ENCODE assay signal across 11 cellular contexts in genomic region chr6:157831424-157832249, GRCh38. TPM values are rescaled to one million over a fixed set of nuclear protein-coding genes. Genes with fewer than 3 reads are reported as not detected.
DNase-seq lines count a peak whose midpoint lies in the region; ATAC-seq and TF ChIP-seq lines count a peak whose summit lies in the region.
"Had no signal": no experiment of that assay in that cellular context is flagged by ENCODE, and none has a peak within 500 bp of the region (broad histone marks: within the 10 kb centered on the region; RNA-seq: fewer than 3 reads in every experiment).

No MANE protein-coding gene starts in this region.

- no peak overlapping the region for H2BK120ac ChIP-seq in H9 (ENCODE audit: low read depth, low read length, poor library complexity, severe bottlenecking)

- POLR2A ChIA-PET in AG04450 (lab: Yijun Ruan, JAX) = no interaction called here

- H3K4me3 ChIP-seq in AG04450 (ENCODE audit: low read depth, low read length) = no peak overlapping the region
- no peak overlapping the region for H3K4me3 ChIP-seq in HAP-1
- H3K4me3 ChIP-seq: esophagus muscularis mucosa had no signal

- no peak overlapping the region for H3K9ac ChIP-seq in H9 (ENCODE audit: extremely low read depth, insufficient read length, low read length)

- no peak overlapping the region for H2AFZ ChIP-seq in H9 (ENCODE audit: low read length)

- no peak overlapping the region for H2BK15ac ChIP-seq in H9 (ENCODE audit: low read depth, low read length)

- H3K36me3 Mint-ChIP-seq in H9 (ENCODE audit: insufficient read depth in 1 of 3, low read depth in 3 of 3) = peaks cover 9 to 15% (median 10%) of the 10 kb centered on the region in 3 experiments
- peaks cover 73% of the 10 kb centered on the region for H3K36me3 Mint-ChIP-seq in activated naive CD8-positive, alpha-beta T cell treated with anti-CD3 and anti-CD28 coated beads for 36 hours
- H3K36me3 Mint-ChIP-seq: natural killer cell had no signal

- H2AK5ac ChIP-seq in H9 (ENCODE audit: insufficient read length, low read length) = no peak overlapping the region

- H3K27ac ChIP-seq in AG04450 (ENCODE audit: low read depth, low read length) (peak overlapping the region; percentile 12), H9 (ENCODE audit: insufficient read length, low read depth, low read length) (peak overlapping the region; percentile 89)
- H3K27ac ChIP-seq: esophagus muscularis mucosa had no signal

- no peak overlapping the region for H2BK5ac ChIP-seq in H9 (ENCODE audit: insufficient read length, low read length)

- H3K56ac ChIP-seq in H9 (ENCODE audit: insufficient read length, low read depth, low read length) = no peak overlapping the region

- no peak overlapping the region for H4K91ac ChIP-seq in H9 (ENCODE audit: insufficient read length, low read depth, low read length)

- peaks cover 60 to 62% of the 10 kb centered on the region in 2 experiments for H3K4me1 Mint-ChIP-seq in H9
- peaks cover 73% of the 10 kb centered on the region for H3K4me1 Mint-ChIP-seq in activated naive CD8-positive, alpha-beta T cell treated with anti-CD3 and anti-CD28 coated beads for 36 hours

- peak overlapping the region; percentile 66 to 97 (median 95) for H3K27ac Mint-ChIP-seq in H9
- peak overlapping the region; percentile 93 for H3K27ac Mint-ChIP-seq in activated naive CD8-positive, alpha-beta T cell treated with anti-CD3 and anti-CD28 coated beads for 36 hours
- H3K27ac Mint-ChIP-seq: activated CD8-positive, alpha-beta memory T cell treated with anti-CD3 and anti-CD28 coated beads, Interleukin-2, amount 10 ng/mL, durations not matched to agents 7 days and 5 days; natural killer cell had no signal

- no peak overlapping the region for H4K5ac ChIP-seq in H9 (ENCODE audit: insufficient read length, low read depth, low read length)

- H3K4me3 Mint-ChIP-seq in H9 = peak overlapping the region; percentile 49 to 50
- H3K4me3 Mint-ChIP-seq in activated naive CD8-positive, alpha-beta T cell treated with anti-CD3 and anti-CD28 coated beads for 36 hours = peak overlapping the region; percentile 66
- H3K4me3 Mint-ChIP-seq: activated CD8-positive, alpha-beta memory T cell treated with anti-CD3 and anti-CD28 coated beads, Interleukin-2, amount 10 ng/mL, durations not matched to agents 7 days and 5 days; natural killer cell had no signal

- no peaks in the 10 kb centered on the region for H3K23me2 ChIP-seq in H9 (ENCODE audit: insufficient read length, low read depth, low read length, poor library complexity, severe bottlenecking)

- in situ Hi-C loops in HAP-1 (cut with MboI; ENCODE audit: low sequenced_read_pairs) = no loop called here

- no peak overlapping the region for H2BK12ac ChIP-seq in H9 (ENCODE audit: insufficient read length, low read depth, low read length)

- H3K4ac ChIP-seq in H9 (ENCODE audit: low read depth, low read length) = no peak overlapping the region

- DNase-seq in AG04450 (ENCODE audit: low read depth, low spot score) (no peak), H9 (peak; percentile 82), iris pigment epithelial cell (ENCODE audit: low read depth) (peak; percentile 23), NCI-H146 (lab: John Stamatoyannopoulos, UW) (no peak), HAP-1 (ENCODE audit: low spot score in 2 of 2) (no peak)
- no peak for DNase-seq in activated naive CD8-positive, alpha-beta T cell treated with anti-CD3 and anti-CD28 coated beads for 36 hours
- DNase-seq in central memory CD4-positive, alpha-beta T cell = no peak
- DNase-seq: activated CD8-positive, alpha-beta memory T cell treated with anti-CD3 and anti-CD28 coated beads, Interleukin-2, amount 10 ng/mL, durations not matched to agents 7 days and 5 days; natural killer cell had no signal

- 0 out of 5 replicates have a peak, but pooled peaks cover 0 to 2% of the 10 kb centered on the region in 2 experiments for H3K9me3 Mint-ChIP-seq in H9
- peaks cover 37% of the 10 kb centered on the region for H3K9me3 Mint-ChIP-seq in activated naive CD8-positive, alpha-beta T cell treated with anti-CD3 and anti-CD28 coated beads for 36 hours
- H3K9me3 Mint-ChIP-seq: natural killer cell had no signal

- TF ChIP-seq CTCF in AG04450 (IDR thresholded peaks at IDR 0.05; ENCODE audit: low read depth, low read length) (no peak), H9 (conservative IDR thresholded peaks at IDR 0.05) (no peak)

- H3K27me3 Mint-ChIP-seq in H9 (ENCODE audit: low read depth) = no peaks in the 10 kb centered on the region
- H3K27me3 Mint-ChIP-seq in activated naive CD8-positive, alpha-beta T cell treated with anti-CD3 and anti-CD28 coated beads for 36 hours = no peaks in the 10 kb centered on the region
- H3K27me3 Mint-ChIP-seq: activated CD8-positive, alpha-beta memory T cell treated with anti-CD3 and anti-CD28 coated beads, Interleukin-2, amount 10 ng/mL, durations not matched to agents 7 days and 5 days had no signal

- peak overlapping the region; percentile 34 for H3K4me2 ChIP-seq in H9 (ENCODE audit: insufficient read depth, insufficient read length, low read length)

- H3K27me3 ChIP-seq in AG04450 (ENCODE audit: control insufficient read depth, insufficient read depth, low read length) (no peaks in the 10 kb centered on the region), H9 (ENCODE audit: insufficient read depth, low read length) (no peaks in the 10 kb centered on the region), HAP-1 (ENCODE audit: low read depth) (no peaks in the 10 kb centered on the region)
- H3K27me3 ChIP-seq: esophagus muscularis mucosa had no signal

- H3K23ac ChIP-seq in H9 (ENCODE audit: insufficient read length, low read depth, low read length) = no peak overlapping the region

- no peak overlapping the region for H3K18ac ChIP-seq in H9 (ENCODE audit: insufficient read length, low read depth, low read length)

- peak overlapping the region; percentile 9 for H3T11ph ChIP-seq in H9 (ENCODE audit: low read length)

- H3K9me3 ChIP-seq in AG04450 (ENCODE audit: control insufficient read depth, insufficient read depth, low read length) (peaks cover 4% of the 10 kb centered on the region), H9 (ENCODE audit: control insufficient read depth, low read depth, low read length) (no peaks in the 10 kb centered on the region), HAP-1 (no peaks in the 10 kb centered on the region)
- H3K9me3 ChIP-seq: esophagus muscularis mucosa had no signal

- WGBS in H9 (ENCODE audit: extremely low coverage, insufficient read length, low lambda C conversion rate) = no CpG with 5 or more reads among the region's 3 CpGs

- H3K79me2 ChIP-seq in H9 (ENCODE audit: insufficient read depth, low read length) = peaks cover 49% of the 10 kb centered on the region

- peaks cover 29% of the 10 kb centered on the region for H3K4me1 ChIP-seq in H9 (ENCODE audit: insufficient read depth, low read length)
- H3K4me1 ChIP-seq in HAP-1 = peaks cover 6% of the 10 kb centered on the region

- H2BK20ac ChIP-seq in H9 (ENCODE audit: low read depth, low read length, poor library complexity, severe bottlenecking) = no peak overlapping the region

- H4K20me1 ChIP-seq in H9 (ENCODE audit: control insufficient read depth, insufficient read depth, insufficient read length) = no peaks in the 10 kb centered on the region

- CTCF ChIA-PET in AG04450 (lab: Charles Lee) = interaction anchor here (1.1 to 2.5 kb wide), 2 partner anchors 41 to 75 kb away, joined by 3 to 10 read pairs; no protein-coding TSS in a partner anchor

- ATAC-seq in GM21528 (IDR thresholded peaks at IDR 0.05; ENCODE audit: low FRiP score, unreplicated experiment) = no peak
- ATAC-seq: activated CD8-positive, alpha-beta memory T cell treated with anti-CD3 and anti-CD28 coated beads, Interleukin-2, amount 10 ng/mL, durations not matched to agents 7 days and 5 days; natural killer cell had no signal

- no peak overlapping the region for H4K8ac ChIP-seq in H9 (replicated peaks; ENCODE audit: insufficient read length, low read depth, low read length)

- H3K79me1 ChIP-seq in H9 (ENCODE audit: insufficient read depth, low read depth, low read length, poor library complexity, severe bottlenecking) = peaks cover 6% of the 10 kb centered on the region

- no peaks in the 10 kb centered on the region for H3K36me3 ChIP-seq in HAP-1 (replicated peaks)
- H3K36me3 ChIP-seq: esophagus muscularis mucosa had no signal

- H3K14ac ChIP-seq in H9 (ENCODE audit: insufficient read depth, low read length) = no peak overlapping the region

RNA-seq across cellular contexts. Expression of gene SNX9, which starts 8.6 kb away (rescaled TPM):
- polyA plus RNA-seq in AG04450 (2011; rRNA removed) = 52.4 and 58.7 TPM in 2 replicates
- 34.0 and 37.8 TPM in 2 replicates for polyA minus RNA-seq in AG04450 (2011; rRNA and poly(A)+ RNA removed)
- 31.3 and 32.9 TPM in 2 replicates for total RNA-seq in H9 (2021)
- total RNA-seq in activated naive CD8-positive, alpha-beta T cell treated with anti-CD3 and anti-CD28 coated beads for 36 hours = 10 to 100 TPM; 63.4 to 64.4 TPM

Comparison
In these comparisons a context has a peak if more than half of its experiments do, and no peak if none do; other contexts are left out.
1. DNase-seq: peak in H9 (single experiment) and iris pigment epithelial cell (single experiment); none in AG04450 (single experiment), activated naive CD8-positive, alpha-beta T cell treated with anti-CD3 and anti-CD28 coated beads for 36 hours (single experiment), NCI-H146 (single experiment), central memory CD4-positive, alpha-beta T cell (single experiment) and HAP-1 (0 of 2).